ENCODE assay signal across 1 cellular context in the genomic region with DNA sequence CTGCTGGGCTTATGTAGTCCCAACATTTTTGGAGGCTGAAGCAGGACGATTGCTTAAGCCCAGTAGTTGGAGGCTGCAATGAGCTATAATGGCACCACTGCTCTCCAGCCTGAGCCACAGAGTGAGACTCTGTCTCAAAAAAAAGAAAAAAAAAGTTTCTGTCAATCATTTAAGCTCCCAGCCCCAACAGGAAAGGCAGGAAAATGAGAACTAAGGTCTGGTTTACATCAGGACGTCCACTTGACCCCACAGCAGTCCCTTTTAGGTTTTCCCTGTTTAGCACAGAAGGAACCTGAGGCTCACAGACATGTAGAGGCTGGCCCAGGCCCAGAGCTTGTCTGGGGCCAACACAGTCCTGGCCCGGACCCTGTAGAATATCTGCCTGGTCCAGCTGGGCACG.
TF ChIP-seq lines count a peak whose summit lies in the region.

No MANE protein-coding gene starts in this region.

TF ChIP-seq in endothelial cell of umbilical vein, 7 proteins besides CTCF, POLR2A, EP300 and RAD21:
- TF ChIP-seq, protein P1, sequence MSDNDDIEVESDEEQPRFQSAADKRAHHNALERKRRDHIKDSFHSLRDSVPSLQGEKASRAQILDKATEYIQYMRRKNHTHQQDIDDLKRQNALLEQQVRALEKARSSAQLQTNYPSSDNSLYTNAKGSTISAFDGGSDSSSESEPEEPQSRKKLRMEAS (IDR thresholded peaks at IDR 0.05; ENCODE audit: insufficient read depth, insufficient read length) = no peak
- no peak for TF ChIP-seq FOS (IDR thresholded peaks at IDR 0.05; ENCODE audit: borderline replicate concordance, insufficient read depth, low read length)
- no peak for TF ChIP-seq MYC (IDR thresholded peaks at IDR 0.05; ENCODE audit: low read depth, low read length)
- TF ChIP-seq JUN (IDR thresholded peaks at IDR 0.05; ENCODE audit: borderline replicate concordance, insufficient read depth, insufficient read length, low read depth) = no peak
- TF ChIP-seq GATA2 (IDR thresholded peaks at IDR 0.05; ENCODE audit: insufficient read depth, insufficient read length, low read depth, low read length) = no peak
- no peak for TF ChIP-seq EZH2 (IDR thresholded peaks at IDR 0.05; ENCODE audit: borderline replicate concordance, low read depth, low read length, severe bottlenecking)
- no peak for TF ChIP-seq POLR2AphosphoS5 (IDR thresholded peaks at IDR 0.05; ENCODE audit: insufficient read depth, low read depth, low read length)
TF ChIP-seq in endothelial cell of umbilical vein: peak in this region for 0.
